8 cellular contexts compared by ENCODE assay signal in the genomic region with DNA sequence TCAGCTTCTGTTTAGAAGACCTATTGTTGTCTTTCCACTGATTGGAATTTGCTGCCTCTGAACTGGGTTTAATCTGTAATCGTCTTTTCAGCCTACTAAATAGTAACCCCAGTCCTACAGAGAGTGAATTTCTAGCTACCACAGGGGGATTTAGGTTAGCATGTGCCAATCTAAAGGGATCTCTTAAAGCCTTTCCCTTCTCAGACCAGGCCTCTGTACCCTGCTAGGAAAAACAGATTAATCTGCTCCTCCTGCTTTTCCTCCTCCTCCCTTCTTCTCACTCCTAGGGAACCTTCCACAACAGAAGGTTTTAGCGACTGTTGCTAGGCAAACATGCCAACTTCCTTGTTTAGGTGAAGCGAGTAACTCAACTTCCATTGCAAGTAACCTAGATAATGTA. TPM values are rescaled to one million over a fixed set of nuclear protein-coding genes. Genes with fewer than 3 reads are reported as not detected.
A peak's percentile ranks its signal among the peaks of the same experiment; 100 is the strongest.
DNase-seq lines count a peak whose midpoint lies in the region; ATAC-seq, FAIRE-seq and TF ChIP-seq lines count a peak whose summit lies in the region.

No MANE protein-coding gene starts in this region.

- H3K4me1 ChIP-seq in OCI-LY7 (ENCODE audit: insufficient read depth, low read length, poor library complexity, severe bottlenecking), result peaks cover 34% of the 10 kb centered on the region
- H3K4me1 ChIP-seq in mesodermal cell (ENCODE audit: control insufficient read depth, insufficient read depth, low read length, poor library complexity, severe bottlenecking), result peaks cover 28% of the 10 kb centered on the region

- H3K9me2 ChIP-seq in OCI-LY7 (ENCODE audit: insufficient read depth, low read length), result no peaks in the 10 kb centered on the region

- no peaks in the 10 kb centered on the region for H3K27me3 Mint-ChIP-seq in T-helper 2 cell treated with Interferon-gamma antibody and Interleukin-4, amounts not matched to agents 5 μg/mL and 100 μg/mL, for 36 hours (ENCODE audit: low read depth)

- H3K9me3 ChIP-seq in OCI-LY7 (ENCODE audit: low read length), result no peaks in the 10 kb centered on the region
- H3K9me3 ChIP-seq in mesodermal cell (ENCODE audit: control insufficient read depth, low read length), result no peaks in the 10 kb centered on the region

- H2AFZ ChIP-seq in OCI-LY7 (ENCODE audit: low read length), result peak overlapping the region; percentile 97

- H3K36me3 ChIP-seq in OCI-LY7 (ENCODE audit: insufficient read depth, low read length), result peaks cover 5% of the 10 kb centered on the region; the same call in 1 of the 2 replicates
- no peaks in the 10 kb centered on the region for H3K36me3 ChIP-seq in mesodermal cell (ENCODE audit: control insufficient read depth, insufficient read depth, low read length)

- 0% methylated on average over 1 of the region's 3 CpGs; no CpG with 5 or more reads in 1 of the 2 experiments for WGBS in mesodermal cell (ENCODE audit: insufficient coverage in 2 of 2), 2 experiments

- ATAC-seq in HG02852 (IDR thresholded peaks at IDR 0.05; ENCODE audit: unreplicated experiment), result no peak
- ATAC-seq in activated CD4-positive, CD25-positive, alpha-beta regulatory T cell treated with anti-CD3 and anti-CD28 coated beads, Interleukin-2, amount 50 U/mL, for 24 hours, result no peak

- peaks cover 24% of the 10 kb centered on the region for H3K4me1 Mint-ChIP-seq in T-helper 2 cell treated with Interferon-gamma antibody and Interleukin-4, amounts not matched to agents 5 μg/mL and 100 μg/mL, for 36 hours (ENCODE audit: low read depth)

- H3K4me2 ChIP-seq in OCI-LY7 (ENCODE audit: low read length), result peak overlapping the region; percentile 99

- peaks cover 14% of the 10 kb centered on the region for H4K20me1 ChIP-seq in OCI-LY7 (ENCODE audit: insufficient read depth, low read length)

- H3K79me2 ChIP-seq in OCI-LY7 (ENCODE audit: insufficient read depth, low read depth, low read length), result peaks cover 36% of the 10 kb centered on the region

- TF ChIP-seq POLR2A in GM12891 (IDR thresholded peaks at IDR 0.05; ENCODE audit: low read depth, low read length), result no peak

- no TSS peak for BruUV-seq in OCI-LY7 (replicated peaks; lab: Mats Ljungman, UMichigan)

- H3K4me3 ChIP-seq in OCI-LY7 (ENCODE audit: low read depth, low read length, poor library complexity, severe bottlenecking), result no peak overlapping the region
- no peak overlapping the region for H3K4me3 ChIP-seq in choroid plexus epithelial cell (ENCODE audit: low read depth, low read length)
- no peak overlapping the region for H3K4me3 ChIP-seq in mesodermal cell (ENCODE audit: extremely low read depth, insufficient read depth, low read length, poor library complexity, severe bottlenecking)

- peak overlapping the region; percentile 89 for H3K4me3 Mint-ChIP-seq in T-helper 2 cell treated with Interferon-gamma antibody and Interleukin-4, amounts not matched to agents 5 μg/mL and 100 μg/mL, for 36 hours

- H3K36me3 Mint-ChIP-seq in T-helper 2 cell treated with Interferon-gamma antibody and Interleukin-4, amounts not matched to agents 5 μg/mL and 100 μg/mL, for 36 hours (ENCODE audit: low read depth), result peaks cover 19% of the 10 kb centered on the region

- no peak for DNase-seq in T-helper 2 cell treated with Interferon-gamma antibody and Interleukin-4, amounts not matched to agents 5 μg/mL and 100 μg/mL, for 36 hours (ENCODE audit: low spot score)
- DNase-seq in T-helper 2 cell (no peak), OCI-LY7 (ENCODE audit: low spot score) (peak; percentile 8), choroid plexus epithelial cell (ENCODE audit: low read depth) (peak; percentile 54), GM12891 (ENCODE audit: insufficient read length, low spot score) (no peak)

- TF ChIP-seq CTCF in OCI-LY7 (conservative IDR thresholded peaks at IDR 0.05; ENCODE audit: low read length) (no peak), choroid plexus epithelial cell (conservative IDR thresholded peaks at IDR 0.05; ENCODE audit: low read depth, low read length) (no peak)

- intact Hi-C loops in OCI-LY7 (cut with micrococcal nuclease; ENCODE audit: unreplicated experiment), result loop anchor here (5.0 kb wide), 2 partner anchors 134 to 194 kb away; a partner anchor contains a TSS

- H3K9me3 Mint-ChIP-seq in T-helper 2 cell treated with Interferon-gamma antibody and Interleukin-4, amounts not matched to agents 5 μg/mL and 100 μg/mL, for 36 hours, result no peaks in the 10 kb centered on the region

- H3K27ac ChIP-seq in OCI-LY7 (ENCODE audit: low read depth, low read length, poor library complexity, severe bottlenecking), result no peak overlapping the region
- H3K27ac ChIP-seq in mesodermal cell (ENCODE audit: low read depth, low read length, severe bottlenecking), result peak overlapping the region; percentile 97

- FAIRE-seq in GM12891 (lab: Jason Lieb, UNC), result no peak

- peak overlapping the region; percentile 28 for H3K27ac Mint-ChIP-seq in T-helper 2 cell treated with Interferon-gamma antibody and Interleukin-4, amounts not matched to agents 5 μg/mL and 100 μg/mL, for 36 hours

- POLR2A ChIA-PET in OCI-LY7 (lab: Charles Lee), result interaction anchor here (0.6 to 1.5 kb wide), 6 partner anchors 11 to 270 kb away, joined by 3 to 7 read pairs (median 3); no protein-coding TSS in a partner anchor

- CTCF ChIA-PET in OCI-LY7 (lab: Charles Lee; ENCODE audit: unreplicated experiment), result no interaction called here

TF ChIP-seq in GM12891, 5 proteins besides CTCF, POLR2A, EP300 and RAD21:
- TF ChIP-seq POLR2AphosphoS5 (IDR thresholded peaks at IDR 0.05; ENCODE audit: low read depth, low read length) (no peak), TAF1 (IDR thresholded peaks at IDR 0.05; ENCODE audit: low read depth, low read length) (no peak), SPI1 (IDR thresholded peaks at IDR 0.05; ENCODE audit: low read depth, low read length) (no peak), POU2F2 (IDR thresholded peaks at IDR 0.05; ENCODE audit: low read depth, low read length) (no peak), PAX5 (IDR thresholded peaks at IDR 0.05; ENCODE audit: insufficient read depth, low read length, severe bottlenecking) (no peak)

RNA-seq across cellular contexts. Expression of a gene that starts 1.3 kb away (rescaled TPM):
- total RNA-seq in OCI-LY7 (2014; rRNA removed; shearing (Covaris generic)), result 21.0 and 32.0 TPM in 2 replicates
- 34.0 and 34.3 TPM in 2 replicates for total RNA-seq in OCI-LY7 (2022)
- 12.6 TPM for polyA plus RNA-seq in mesodermal cell (2013, experiment 1 of 2)
- polyA plus RNA-seq in mesodermal cell (2013, experiment 2 of 2), result 9.5 TPM
- polyA plus RNA-seq in GM12891 (2012; ENCODE audit: low read depth, missing spikeins), result 1.7 TPM

Comparison
In these comparisons a context has a peak if more than half of its experiments do, and no peak if none do; other contexts are left out.
1. DNase-seq: peak in OCI-LY7 (single experiment) and choroid plexus epithelial cell (single experiment); none in T-helper 2 cell treated with Interferon-gamma antibody and Interleukin-4, amounts not matched to agents 5 μg/mL and 100 μg/mL, for 36 hours (single experiment), T-helper 2 cell (0 of 5) and GM12891 (single experiment).